ENCODE assay signal across 1 cellular context in the genomic region with DNA sequence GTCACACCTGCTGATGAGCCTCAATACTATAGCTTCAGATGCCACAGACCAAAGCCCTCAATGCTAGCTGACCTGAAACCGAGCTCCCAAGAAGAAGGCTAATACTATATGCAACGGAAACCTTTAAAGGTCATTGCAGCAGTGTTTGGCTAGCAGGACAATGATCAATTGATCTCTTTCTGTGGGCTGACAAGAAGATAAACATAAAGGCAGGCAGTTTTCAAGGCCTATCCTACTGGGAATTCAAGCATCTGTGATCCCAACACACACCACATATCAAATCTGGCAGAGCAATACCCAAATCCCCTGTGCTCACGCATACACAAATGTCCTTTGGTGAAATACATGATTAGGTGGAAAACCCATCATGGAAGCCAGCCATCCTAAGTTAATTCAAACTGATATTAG.
TF ChIP-seq lines count a peak whose summit lies in the region.

No MANE protein-coding gene starts in this region.

TF ChIP-seq in HepG2, 621 proteins besides CTCF, POLR2A, EP300 and RAD21 (continued from another document and continues in another):
- TF ChIP-seq, protein P1, sequence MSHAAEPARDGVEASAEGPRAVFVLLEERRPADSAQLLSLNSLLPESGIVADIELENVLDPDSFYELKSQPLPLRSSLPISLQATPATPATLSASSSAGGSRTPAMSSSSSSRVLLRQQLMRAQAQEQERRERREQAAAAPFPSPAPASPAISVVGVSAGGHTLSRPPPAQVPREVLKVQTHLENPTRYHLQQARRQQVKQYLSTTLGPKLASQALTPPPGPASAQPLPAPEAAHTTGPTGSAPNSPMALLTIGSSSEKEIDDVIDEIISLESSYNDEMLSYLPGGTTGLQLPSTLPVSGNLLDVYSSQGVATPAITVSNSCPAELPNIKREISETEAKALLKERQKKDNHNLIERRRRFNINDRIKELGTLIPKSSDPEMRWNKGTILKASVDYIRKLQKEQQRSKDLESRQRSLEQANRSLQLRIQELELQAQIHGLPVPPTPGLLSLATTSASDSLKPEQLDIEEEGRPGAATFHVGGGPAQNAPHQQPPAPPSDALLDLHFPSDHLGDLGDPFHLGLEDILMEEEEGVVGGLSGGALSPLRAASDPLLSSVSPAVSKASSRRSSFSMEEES (CRISPR knock-in tag; IDR thresholded peaks at IDR 0.05): peak; percentile 44; the same call in 1 of the 2 replicates
- TF ChIP-seq CBX5 (CRISPR knock-in tag; IDR thresholded peaks at IDR 0.05; ENCODE audit: borderline replicate concordance) (no peak), KDM3A (CRISPR knock-in tag; IDR thresholded peaks at IDR 0.05; ENCODE audit: low read depth) (0 out of 2 replicates have a peak, but pooled peaks have one; percentile 32), YY1 (IDR thresholded peaks at IDR 0.05; ENCODE audit: insufficient read depth, insufficient replicate concordance, low read depth, low read length) (no peak), TGIF2 (CRISPR knock-in tag; IDR thresholded peaks at IDR 0.05) (no peak), AGO1 (IDR thresholded peaks at IDR 0.05; ENCODE audit: low read depth, low read length, poor library complexity, severe bottlenecking) (no peak), IKZF5 (CRISPR knock-in tag; IDR thresholded peaks at IDR 0.05) (peak; percentile 50; the same call in 1 of the 2 replicates), ZBTB1 (CRISPR knock-in tag; IDR thresholded peaks at IDR 0.05; ENCODE audit: borderline replicate concordance) (no peak), PTBP1 (IDR thresholded peaks at IDR 0.05; ENCODE audit: low read depth, low read length, poor library complexity, severe bottlenecking) (no peak), ZNF678 (CRISPR knock-in tag; IDR thresholded peaks at IDR 0.05) (no peak), SIX1 (CRISPR knock-in tag; IDR thresholded peaks at IDR 0.05; ENCODE audit: borderline replicate concordance) (peak; percentile 54; the same call in 1 of the 2 replicates), KLF6 (CRISPR knock-in tag; IDR thresholded peaks at IDR 0.05) (no peak), ZNF670 (CRISPR knock-in tag; IDR thresholded peaks at IDR 0.05; ENCODE audit: borderline replicate concordance) (no peak), ZNF672 (CRISPR knock-in tag; IDR thresholded peaks at IDR 0.05) (no peak), ZIK1 (CRISPR knock-in tag; IDR thresholded peaks at IDR 0.05; ENCODE audit: borderline replicate concordance, low read depth) (no peak), ZNF335 (CRISPR knock-in tag; IDR thresholded peaks at IDR 0.05) (no peak), HNF4G (IDR thresholded peaks at IDR 0.05; ENCODE audit: borderline replicate concordance, low read depth, low read length) (no peak), HNF4G (CRISPR knock-in tag; IDR thresholded peaks at IDR 0.05; ENCODE audit: borderline replicate concordance, low read depth) (no peak), ATAD3A (CRISPR knock-in tag; IDR thresholded peaks at IDR 0.05) (no peak), HBP1 (CRISPR knock-in tag; IDR thresholded peaks at IDR 0.05; ENCODE audit: low read depth) (no peak), GATAD1 (CRISPR knock-in tag; IDR thresholded peaks at IDR 0.05) (0 out of 2 replicates have a peak, but pooled peaks have one; percentile 36), PRPF4 (IDR thresholded peaks at IDR 0.05; ENCODE audit: low read depth, low read length, poor library complexity, severe bottlenecking) (no peak), SNAI1 (CRISPR knock-in tag; IDR thresholded peaks at IDR 0.05; ENCODE audit: borderline replicate concordance) (0 out of 2 replicates have a peak, but pooled peaks have one; percentile 34), ZNF878 (CRISPR knock-in tag; IDR thresholded peaks at IDR 0.05) (no peak), ATF1 (CRISPR knock-in tag; IDR thresholded peaks at IDR 0.05) (no peak), ETV5 (CRISPR knock-in tag; IDR thresholded peaks at IDR 0.05; ENCODE audit: borderline replicate concordance) (peak; percentile 69; the same call in 1 of the 2 replicates), CEBPB (IDR thresholded peaks at IDR 0.05; ENCODE audit: borderline replicate concordance, low read depth, low read length) (peak; percentile 57; the same call in 1 of the 2 replicates), ZNF12 (CRISPR knock-in tag; IDR thresholded peaks at IDR 0.05) (no peak)
- TF ChIP-seq, protein P2, sequence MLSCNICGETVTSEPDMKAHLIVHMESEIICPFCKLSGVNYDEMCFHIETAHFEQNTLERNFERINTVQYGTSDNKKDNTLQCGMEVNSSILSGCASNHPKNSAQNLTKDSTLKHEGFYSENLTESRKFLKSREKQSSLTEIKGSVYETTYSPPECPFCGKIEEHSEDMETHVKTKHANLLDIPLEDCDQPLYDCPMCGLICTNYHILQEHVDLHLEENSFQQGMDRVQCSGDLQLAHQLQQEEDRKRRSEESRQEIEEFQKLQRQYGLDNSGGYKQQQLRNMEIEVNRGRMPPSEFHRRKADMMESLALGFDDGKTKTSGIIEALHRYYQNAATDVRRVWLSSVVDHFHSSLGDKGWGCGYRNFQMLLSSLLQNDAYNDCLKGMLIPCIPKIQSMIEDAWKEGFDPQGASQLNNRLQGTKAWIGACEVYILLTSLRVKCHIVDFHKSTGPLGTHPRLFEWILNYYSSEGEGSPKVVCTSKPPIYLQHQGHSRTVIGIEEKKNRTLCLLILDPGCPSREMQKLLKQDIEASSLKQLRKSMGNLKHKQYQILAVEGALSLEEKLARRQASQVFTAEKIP (CRISPR knock-in tag; IDR thresholded peaks at IDR 0.05; ENCODE audit: borderline replicate concordance): no peak
- TF ChIP-seq, protein P3, sequence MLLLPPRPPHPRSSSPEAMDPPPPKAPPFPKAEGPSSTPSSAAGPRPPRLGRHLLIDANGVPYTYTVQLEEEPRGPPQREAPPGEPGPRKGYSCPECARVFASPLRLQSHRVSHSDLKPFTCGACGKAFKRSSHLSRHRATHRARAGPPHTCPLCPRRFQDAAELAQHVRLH (CRISPR knock-in tag; IDR thresholded peaks at IDR 0.05; ENCODE audit: borderline replicate concordance, low read depth): no peak
- TF ChIP-seq, protein P4, sequence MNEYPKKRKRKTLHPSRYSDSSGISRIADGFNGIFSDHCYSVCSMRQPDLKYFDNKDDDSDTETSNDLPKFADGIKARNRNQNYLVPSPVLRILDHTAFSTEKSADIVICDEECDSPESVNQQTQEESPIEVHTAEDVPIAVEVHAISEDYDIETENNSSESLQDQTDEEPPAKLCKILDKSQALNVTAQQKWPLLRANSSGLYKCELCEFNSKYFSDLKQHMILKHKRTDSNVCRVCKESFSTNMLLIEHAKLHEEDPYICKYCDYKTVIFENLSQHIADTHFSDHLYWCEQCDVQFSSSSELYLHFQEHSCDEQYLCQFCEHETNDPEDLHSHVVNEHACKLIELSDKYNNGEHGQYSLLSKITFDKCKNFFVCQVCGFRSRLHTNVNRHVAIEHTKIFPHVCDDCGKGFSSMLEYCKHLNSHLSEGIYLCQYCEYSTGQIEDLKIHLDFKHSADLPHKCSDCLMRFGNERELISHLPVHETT (CRISPR knock-in tag; conservative IDR thresholded peaks at IDR 0.05): no peak
- TF ChIP-seq, protein P5, sequence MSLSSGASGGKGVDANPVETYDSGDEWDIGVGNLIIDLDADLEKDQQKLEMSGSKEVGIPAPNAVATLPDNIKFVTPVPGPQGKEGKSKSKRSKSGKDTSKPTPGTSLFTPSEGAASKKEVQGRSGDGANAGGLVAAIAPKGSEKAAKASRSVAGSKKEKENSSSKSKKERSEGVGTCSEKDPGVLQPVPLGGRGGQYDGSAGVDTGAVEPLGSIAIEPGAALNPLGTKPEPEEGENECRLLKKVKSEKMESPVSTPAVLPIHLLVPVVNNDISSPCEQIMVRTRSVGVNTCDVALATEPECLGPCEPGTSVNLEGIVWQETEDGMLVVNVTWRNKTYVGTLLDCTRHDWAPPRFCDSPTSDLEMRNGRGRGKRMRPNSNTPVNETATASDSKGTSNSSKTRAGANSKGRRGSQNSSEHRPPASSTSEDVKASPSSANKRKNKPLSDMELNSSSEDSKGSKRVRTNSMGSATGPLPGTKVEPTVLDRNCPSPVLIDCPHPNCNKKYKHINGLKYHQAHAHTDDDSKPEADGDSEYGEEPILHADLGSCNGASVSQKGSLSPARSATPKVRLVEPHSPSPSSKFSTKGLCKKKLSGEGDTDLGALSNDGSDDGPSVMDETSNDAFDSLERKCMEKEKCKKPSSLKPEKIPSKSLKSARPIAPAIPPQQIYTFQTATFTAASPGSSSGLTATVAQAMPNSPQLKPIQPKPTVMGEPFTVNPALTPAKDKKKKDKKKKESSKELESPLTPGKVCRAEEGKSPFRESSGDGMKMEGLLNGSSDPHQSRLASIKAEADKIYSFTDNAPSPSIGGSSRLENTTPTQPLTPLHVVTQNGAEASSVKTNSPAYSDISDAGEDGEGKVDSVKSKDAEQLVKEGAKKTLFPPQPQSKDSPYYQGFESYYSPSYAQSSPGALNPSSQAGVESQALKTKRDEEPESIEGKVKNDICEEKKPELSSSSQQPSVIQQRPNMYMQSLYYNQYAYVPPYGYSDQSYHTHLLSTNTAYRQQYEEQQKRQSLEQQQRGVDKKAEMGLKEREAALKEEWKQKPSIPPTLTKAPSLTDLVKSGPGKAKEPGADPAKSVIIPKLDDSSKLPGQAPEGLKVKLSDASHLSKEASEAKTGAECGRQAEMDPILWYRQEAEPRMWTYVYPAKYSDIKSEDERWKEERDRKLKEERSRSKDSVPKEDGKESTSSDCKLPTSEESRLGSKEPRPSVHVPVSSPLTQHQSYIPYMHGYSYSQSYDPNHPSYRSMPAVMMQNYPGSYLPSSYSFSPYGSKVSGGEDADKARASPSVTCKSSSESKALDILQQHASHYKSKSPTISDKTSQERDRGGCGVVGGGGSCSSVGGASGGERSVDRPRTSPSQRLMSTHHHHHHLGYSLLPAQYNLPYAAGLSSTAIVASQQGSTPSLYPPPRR (CRISPR knock-in tag; IDR thresholded peaks at IDR 0.05; ENCODE audit: borderline replicate concordance): peak; percentile 74
- TF ChIP-seq, protein P6, sequence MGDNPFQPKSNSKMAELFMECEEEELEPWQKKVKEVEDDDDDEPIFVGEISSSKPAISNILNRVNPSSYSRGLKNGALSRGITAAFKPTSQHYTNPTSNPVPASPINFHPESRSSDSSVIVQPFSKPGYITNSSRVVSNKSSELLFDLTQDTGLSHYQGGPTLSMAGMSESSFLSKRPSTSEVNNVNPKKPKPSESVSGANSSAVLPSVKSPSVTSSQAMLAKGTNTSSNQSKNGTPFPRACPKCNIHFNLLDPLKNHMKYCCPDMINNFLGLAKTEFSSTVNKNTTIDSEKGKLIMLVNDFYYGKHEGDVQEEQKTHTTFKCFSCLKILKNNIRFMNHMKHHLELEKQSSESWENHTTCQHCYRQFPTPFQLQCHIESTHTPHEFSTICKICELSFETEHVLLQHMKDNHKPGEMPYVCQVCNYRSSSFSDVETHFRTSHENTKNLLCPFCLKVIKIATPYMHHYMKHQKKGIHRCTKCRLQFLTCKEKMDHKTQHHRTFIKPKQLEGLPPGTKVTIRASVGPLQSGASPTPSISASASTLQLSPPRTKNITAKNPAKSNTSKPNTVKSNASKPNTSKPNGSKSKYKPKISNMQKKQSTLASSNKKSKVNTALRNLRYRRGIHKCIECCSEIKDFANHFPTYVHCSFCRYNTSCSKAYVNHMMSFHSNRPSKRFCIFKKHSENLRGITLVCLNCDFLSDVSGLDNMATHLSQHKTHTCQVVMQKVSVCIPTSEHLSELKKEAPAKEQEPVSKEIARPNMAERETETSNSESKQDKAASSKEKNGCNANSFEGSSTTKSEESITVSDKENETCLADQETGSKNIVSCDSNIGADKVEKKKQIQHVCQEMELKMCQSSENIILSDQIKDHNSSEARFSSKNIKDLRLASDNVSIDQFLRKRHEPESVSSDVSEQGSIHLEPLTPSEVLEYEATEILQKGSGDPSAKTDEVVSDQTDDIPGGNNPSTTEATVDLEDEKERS (CRISPR knock-in tag; IDR thresholded peaks at IDR 0.05): no peak
- TF ChIP-seq, protein P7, sequence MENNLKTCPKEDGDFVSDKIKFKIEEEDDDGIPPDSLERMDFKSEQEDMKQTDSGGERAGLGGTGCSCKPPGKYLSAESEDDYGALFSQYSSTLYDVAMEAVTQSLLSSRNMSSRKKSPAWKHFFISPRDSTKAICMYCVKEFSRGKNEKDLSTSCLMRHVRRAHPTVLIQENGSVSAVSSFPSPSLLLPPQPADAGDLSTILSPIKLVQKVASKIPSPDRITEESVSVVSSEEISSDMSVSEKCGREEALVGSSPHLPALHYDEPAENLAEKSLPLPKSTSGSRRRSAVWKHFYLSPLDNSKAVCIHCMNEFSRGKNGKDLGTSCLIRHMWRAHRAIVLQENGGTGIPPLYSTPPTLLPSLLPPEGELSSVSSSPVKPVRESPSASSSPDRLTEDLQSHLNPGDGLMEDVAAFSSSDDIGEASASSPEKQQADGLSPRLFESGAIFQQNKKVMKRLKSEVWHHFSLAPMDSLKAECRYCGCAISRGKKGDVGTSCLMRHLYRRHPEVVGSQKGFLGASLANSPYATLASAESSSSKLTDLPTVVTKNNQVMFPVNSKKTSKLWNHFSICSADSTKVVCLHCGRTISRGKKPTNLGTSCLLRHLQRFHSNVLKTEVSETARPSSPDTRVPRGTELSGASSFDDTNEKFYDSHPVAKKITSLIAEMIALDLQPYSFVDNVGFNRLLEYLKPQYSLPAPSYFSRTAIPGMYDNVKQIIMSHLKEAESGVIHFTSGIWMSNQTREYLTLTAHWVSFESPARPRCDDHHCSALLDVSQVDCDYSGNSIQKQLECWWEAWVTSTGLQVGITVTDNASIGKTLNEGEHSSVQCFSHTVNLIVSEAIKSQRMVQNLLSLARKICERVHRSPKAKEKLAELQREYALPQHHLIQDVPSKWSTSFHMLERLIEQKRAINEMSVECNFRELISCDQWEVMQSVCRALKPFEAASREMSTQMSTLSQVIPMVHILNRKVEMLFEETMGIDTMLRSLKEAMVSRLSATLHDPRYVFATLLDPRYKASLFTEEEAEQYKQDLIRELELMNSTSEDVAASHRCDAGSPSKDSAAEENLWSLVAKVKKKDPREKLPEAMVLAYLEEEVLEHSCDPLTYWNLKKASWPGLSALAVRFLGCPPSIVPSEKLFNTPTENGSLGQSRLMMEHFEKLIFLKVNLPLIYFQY (CRISPR knock-in tag; IDR thresholded peaks at IDR 0.05; ENCODE audit: borderline replicate concordance): no peak
